Comparison of ENCODE assay signal across 9 cellular contexts in genomic region chr1:170126691-170127090, GRCh38. TPM values are rescaled to one million over a fixed set of nuclear protein-coding genes. Genes with fewer than 3 reads are reported as not detected.
DNase-seq lines count a peak whose midpoint lies in the region; ATAC-seq, FAIRE-seq and TF ChIP-seq lines count a peak whose summit lies in the region.
"Had no signal": no experiment of that assay in that cellular context is flagged by ENCODE, and none has a peak within 500 bp of the region (broad histone marks: within the 10 kb centered on the region; RNA-seq: fewer than 3 reads in every experiment).

No MANE protein-coding gene starts in this region.

- no peaks in the 10 kb centered on the region for H3K4me1 Mint-ChIP-seq in activated CD4-positive, alpha-beta T cell treated with anti-CD3 and anti-CD28 coated beads, Interleukin-2, amount 10 ng/mL, durations not matched to agents 24 days and 14 days
- peaks cover 9% of the 10 kb centered on the region for H3K4me1 Mint-ChIP-seq in astrocyte (ENCODE audit: low read depth, unreplicated experiment)
- no peaks in the 10 kb centered on the region for H3K4me1 Mint-ChIP-seq in T-helper 2 cell treated with Interferon-gamma antibody and Interleukin-4, amounts not matched to agents 5 μg/mL and 100 μg/mL, for 36 hours (ENCODE audit: low read depth)

- WGBS in smooth muscle cell (ENCODE audit: low lambda C conversion rate), result 1% methylated on average over 4 of the region's 4 CpGs

- TF ChIP-seq CTCF in astrocyte (IDR thresholded peaks at IDR 0.05; ENCODE audit: insufficient read depth, low read depth, low read length) (no peak), smooth muscle cell (IDR thresholded peaks at IDR 0.05; ENCODE audit: borderline replicate concordance, insufficient read depth, poor library complexity, severe bottlenecking) (no peak)

- no peaks in the 10 kb centered on the region for H3K36me3 ChIP-seq in astrocyte (ENCODE audit: insufficient read depth, low read length)
- H3K36me3 ChIP-seq in smooth muscle cell (ENCODE audit: low read depth), result no peaks in the 10 kb centered on the region
- H3K36me3 ChIP-seq: BLaER1 had no signal

- H2AFZ ChIP-seq in astrocyte (ENCODE audit: low read depth, low read length) (no peak overlapping the region), smooth muscle cell (ENCODE audit: low read depth) (peak overlapping the region; percentile 68)

- H3K9me3 Mint-ChIP-seq in activated CD4-positive, alpha-beta T cell treated with anti-CD3 and anti-CD28 coated beads, Interleukin-2, amount 10 ng/mL, durations not matched to agents 24 days and 14 days, result peaks cover 3% of the 10 kb centered on the region
- H3K9me3 Mint-ChIP-seq in astrocyte (ENCODE audit: unreplicated experiment), result peaks cover 7% of the 10 kb centered on the region
- H3K9me3 Mint-ChIP-seq in T-helper 2 cell treated with Interferon-gamma antibody and Interleukin-4, amounts not matched to agents 5 μg/mL and 100 μg/mL, for 36 hours, result no peaks in the 10 kb centered on the region

- FAIRE-seq in astrocyte (lab: Jason Lieb, UNC), result peak; percentile 87

- H3F3A ChIP-seq in smooth muscle cell (ENCODE audit: low read depth), result peaks cover 7% of the 10 kb centered on the region

- H4K20me1 ChIP-seq in astrocyte (ENCODE audit: insufficient read depth, low read length) (no peaks in the 10 kb centered on the region), smooth muscle cell (ENCODE audit: low read depth) (no peaks in the 10 kb centered on the region)
- H4K20me1 ChIP-seq: BLaER1 had no signal

- H3K9ac ChIP-seq in astrocyte (ENCODE audit: low read length) (no peak overlapping the region), smooth muscle cell (ENCODE audit: low read depth) (peak overlapping the region; percentile 77)
- H3K9ac ChIP-seq: BLaER1 had no signal

- no peaks in the 10 kb centered on the region for H3K36me3 Mint-ChIP-seq in activated CD4-positive, alpha-beta T cell treated with anti-CD3 and anti-CD28 coated beads, Interleukin-2, amount 10 ng/mL, durations not matched to agents 24 days and 14 days (ENCODE audit: low read depth)
- H3K36me3 Mint-ChIP-seq in astrocyte (ENCODE audit: low read depth, unreplicated experiment), result peaks cover 2% of the 10 kb centered on the region
- H3K36me3 Mint-ChIP-seq in T-helper 2 cell treated with Interferon-gamma antibody and Interleukin-4, amounts not matched to agents 5 μg/mL and 100 μg/mL, for 36 hours (ENCODE audit: low read depth), result no peaks in the 10 kb centered on the region

- no peak overlapping the region for H3K4me3 Mint-ChIP-seq in activated CD4-positive, alpha-beta T cell treated with anti-CD3 and anti-CD28 coated beads, Interleukin-2, amount 10 ng/mL, durations not matched to agents 24 days and 14 days
- H3K4me3 Mint-ChIP-seq in astrocyte (ENCODE audit: unreplicated experiment), result no peak overlapping the region
- H3K4me3 Mint-ChIP-seq in T-helper 2 cell treated with Interferon-gamma antibody and Interleukin-4, amounts not matched to agents 5 μg/mL and 100 μg/mL, for 36 hours, result no peak overlapping the region

- no peaks in the 10 kb centered on the region for H3K27me3 Mint-ChIP-seq in activated CD4-positive, alpha-beta T cell treated with anti-CD3 and anti-CD28 coated beads, Interleukin-2, amount 10 ng/mL, durations not matched to agents 24 days and 14 days
- H3K27me3 Mint-ChIP-seq in astrocyte (ENCODE audit: low read depth, unreplicated experiment), result no peaks in the 10 kb centered on the region
- peaks cover 2% of the 10 kb centered on the region for H3K27me3 Mint-ChIP-seq in T-helper 2 cell treated with Interferon-gamma antibody and Interleukin-4, amounts not matched to agents 5 μg/mL and 100 μg/mL, for 36 hours (ENCODE audit: low read depth)

- ATAC-seq in HG02943 (IDR thresholded peaks at IDR 0.05; ENCODE audit: low read depth, unreplicated experiment), result peak; percentile 82

- H3K9me3 ChIP-seq in astrocyte (ENCODE audit: insufficient read depth, low read depth, low read length), result no peaks in the 10 kb centered on the region
- no peaks in the 10 kb centered on the region for H3K9me3 ChIP-seq in smooth muscle cell (replicated peaks; ENCODE audit: low read depth)
- H3K9me3 ChIP-seq: BLaER1 had no signal

- H3K4me2 ChIP-seq in astrocyte (ENCODE audit: low read length) (peak overlapping the region; percentile 44), smooth muscle cell (peak overlapping the region; percentile 68)
- H3K4me2 ChIP-seq: BLaER1 had no signal

- intact Hi-C loops in activated CD4-positive, alpha-beta T cell treated with anti-CD3 and anti-CD28 coated beads, Interleukin-2, amount 10 ng/mL, durations not matched to agents 24 days and 14 days (cut with micrococcal nuclease), result no loop called here

- H3K4me1 ChIP-seq in astrocyte (ENCODE audit: insufficient read depth, low read length) (peaks cover 3% of the 10 kb centered on the region), smooth muscle cell (ENCODE audit: low read depth) (peaks cover 11% of the 10 kb centered on the region)
- H3K4me1 ChIP-seq: BLaER1 had no signal

- no peak overlapping the region for H3K4me3 ChIP-seq in astrocyte (ENCODE audit: insufficient read depth, low read depth, low read length)
- H3K4me3 ChIP-seq in smooth muscle cell, result no peak overlapping the region
- H3K4me3 ChIP-seq: BLaER1 had no signal

- no peaks in the 10 kb centered on the region for H3K27me3 ChIP-seq in astrocyte (ENCODE audit: insufficient read depth, low read length)
- H3K27me3 ChIP-seq in smooth muscle cell (ENCODE audit: low read depth), result no peaks in the 10 kb centered on the region
- H3K27me3 ChIP-seq: BLaER1 had no signal

- H3K27ac ChIP-seq in astrocyte (ENCODE audit: low read depth, low read length) (peak overlapping the region; percentile 11), smooth muscle cell (ENCODE audit: low read depth) (peak overlapping the region; percentile 97)
- H3K27ac ChIP-seq: BLaER1 had no signal

- peak; percentile 35 for DNase-seq in activated CD4-positive, alpha-beta T cell treated with anti-CD3 and anti-CD28 coated beads, Interleukin-2, amount 10 ng/mL, durations not matched to agents 24 days and 14 days
- no peak for DNase-seq in activated CD4-positive, alpha-beta T cell treated with anti-CD3 and anti-CD28 coated beads for 1 hour
- DNase-seq in astrocyte (ENCODE audit: low read depth) (peak; percentile 90), smooth muscle cell (lab: John Stamatoyannopoulos, UW; ENCODE audit: unreplicated experiment) (no peak), cortex of kidney (lab: John Stamatoyannopoulos, UW) (no peak), NCI-H2196 treated with DMSO at 0.1 percent for 48 hours (lab: John Stamatoyannopoulos, UW; ENCODE audit: unreplicated experiment) (no peak)
- DNase-seq in T-helper 2 cell treated with Interferon-gamma antibody and Interleukin-4, amounts not matched to agents 5 μg/mL and 100 μg/mL, for 36 hours (ENCODE audit: low spot score), result no peak

- H3K79me2 ChIP-seq in astrocyte (ENCODE audit: insufficient read depth, low read length), result no peaks in the 10 kb centered on the region
- no peaks in the 10 kb centered on the region for H3K79me2 ChIP-seq in smooth muscle cell (ENCODE audit: low read depth)

- no peak overlapping the region for H3K27ac Mint-ChIP-seq in activated CD4-positive, alpha-beta T cell treated with anti-CD3 and anti-CD28 coated beads, Interleukin-2, amount 10 ng/mL, durations not matched to agents 24 days and 14 days
- H3K27ac Mint-ChIP-seq in astrocyte (ENCODE audit: unreplicated experiment), result peak overlapping the region; percentile 63
- H3K27ac Mint-ChIP-seq in T-helper 2 cell treated with Interferon-gamma antibody and Interleukin-4, amounts not matched to agents 5 μg/mL and 100 μg/mL, for 36 hours, result no peak overlapping the region

RNA-seq across cellular contexts. Expression of gene NTMT2, which starts 19.1 kb away (rescaled TPM):
- not detected in 2 replicates for total RNA-seq in activated CD4-positive, alpha-beta T cell treated with anti-CD3 and anti-CD28 coated beads, Interleukin-2, amount 10 ng/mL, durations not matched to agents 24 days and 14 days
- total RNA-seq in astrocyte (0.43 TPM in 1 of 2 replicates, not detected in the other), smooth muscle cell (not detected in 2 replicates)
- 0.21 and 0.69 TPM in 2 replicates for polyA plus RNA-seq in smooth muscle cell

RNA-seq across cellular contexts. Expression of gene KIFAP3, which starts 52.2 kb away (rescaled TPM):
- total RNA-seq in activated CD4-positive, alpha-beta T cell treated with anti-CD3 and anti-CD28 coated beads, Interleukin-2, amount 10 ng/mL, durations not matched to agents 24 days and 14 days, result 11.9 and 12.8 TPM in 2 replicates
- 32.8 and 39.1 TPM in 2 replicates for total RNA-seq in astrocyte
- total RNA-seq in smooth muscle cell, result 55.3 and 56.0 TPM in 2 replicates
- 29.3 and 37.1 TPM in 2 replicates for polyA plus RNA-seq in smooth muscle cell

Comparison
In these comparisons a context has a peak if more than half of its experiments do, and no peak if none do; other contexts are left out.
1. DNase-seq: peak in activated CD4-positive, alpha-beta T cell treated with anti-CD3 and anti-CD28 coated beads, Interleukin-2, amount 10 ng/mL, durations not matched to agents 24 days and 14 days (single experiment) and astrocyte (single experiment); none in activated CD4-positive, alpha-beta T cell treated with anti-CD3 and anti-CD28 coated beads for 1 hour (single experiment), smooth muscle cell (single experiment), cortex of kidney (single experiment), T-helper 2 cell treated with Interferon-gamma antibody and Interleukin-4, amounts not matched to agents 5 μg/mL and 100 μg/mL, for 36 hours (single experiment) and NCI-H2196 treated with DMSO at 0.1 percent for 48 hours (single experiment).